8 cellular contexts compared by ENCODE assay signal in the genomic region with DNA sequence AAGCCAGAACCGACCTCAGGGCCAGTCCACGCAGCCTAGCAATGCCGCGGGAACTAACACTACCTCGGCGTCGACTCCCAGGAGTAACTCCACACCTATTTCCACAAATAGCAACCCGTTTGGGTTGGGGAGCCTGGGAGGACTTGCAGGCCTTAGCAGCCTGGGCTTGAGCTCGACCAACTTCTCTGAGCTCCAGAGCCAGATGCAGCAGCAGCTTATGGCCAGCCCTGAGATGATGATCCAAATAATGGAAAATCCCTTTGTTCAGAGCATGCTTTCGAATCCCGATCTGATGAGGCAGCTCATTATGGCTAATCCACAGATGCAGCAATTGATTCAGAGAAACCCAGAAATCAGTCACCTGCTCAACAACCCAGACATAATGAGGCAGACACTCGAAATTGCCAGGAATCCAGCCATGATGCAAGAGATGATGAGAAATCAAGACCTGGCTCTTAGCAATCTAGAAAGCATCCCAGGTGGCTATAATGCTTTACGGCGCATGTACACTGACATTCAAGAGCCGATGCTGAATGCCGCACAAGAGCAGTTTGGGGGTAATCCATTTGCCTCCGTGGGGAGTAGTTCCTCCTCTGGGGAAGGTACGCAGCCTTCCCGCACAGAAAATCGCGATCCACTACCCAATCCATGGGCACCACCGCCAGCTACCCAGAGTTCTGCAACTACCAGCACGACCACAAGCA. TPM values are rescaled to one million over a fixed set of nuclear protein-coding genes. Genes with fewer than 3 reads are reported as not detected.
DNase-seq lines count a peak whose midpoint lies in the region; ATAC-seq, FAIRE-seq and TF ChIP-seq lines count a peak whose summit lies in the region.

No MANE protein-coding gene starts in this region.

- peaks cover 11% of the 10 kb centered on the region for H3K4me1 Mint-ChIP-seq in Caco-2 (ENCODE audit: low read depth, unreplicated experiment)
- H3K4me1 Mint-ChIP-seq in activated T-cell treated with anti-CD3 and anti-CD28 coated beads, Interleukin-2, amount 50 U/mL, for 72 hours (ENCODE audit: low read depth), result peaks cover 16% of the 10 kb centered on the region

- H3K27me3 ChIP-seq in Caco-2 (replicated peaks; ENCODE audit: control insufficient read depth, insufficient read depth, low read length) (no peaks in the 10 kb centered on the region), neuron (ENCODE audit: insufficient read depth, low read length) (no peaks in the 10 kb centered on the region)

- H3K27ac Mint-ChIP-seq in Caco-2 (ENCODE audit: unreplicated experiment), result peak overlapping the region; percentile 85
- H3K27ac Mint-ChIP-seq in activated T-cell treated with anti-CD3 and anti-CD28 coated beads, Interleukin-2, amount 50 U/mL, for 72 hours, result peak overlapping the region; percentile 82

- H3K36me3 ChIP-seq in Caco-2 (ENCODE audit: control insufficient read depth, insufficient read depth, low read length) (peaks cover 1% of the 10 kb centered on the region; the same call in 1 of the 2 replicates), neuron (ENCODE audit: insufficient read depth, low read length) (peaks cover 5% of the 10 kb centered on the region)

- TSS peak; percentile 29 for BruUV-seq in Caco-2 (replicated peaks; lab: Mats Ljungman, UMichigan)

- no peak overlapping the region for H2AFZ ChIP-seq in neuron (ENCODE audit: low read depth, low read length)

- CTCF ChIA-PET in Caco-2 (lab: Charles Lee), result no interaction called here

- no peak for TF ChIP-seq CTCF in Caco-2 (IDR thresholded peaks at IDR 0.05; ENCODE audit: insufficient read depth in 1 of 2, low read depth in 1 of 2, low read length in 1 of 2, severe bottlenecking in 1 of 2, unreplicated experiment in 1 of 2)

- no peaks in the 10 kb centered on the region for H3K27me3 Mint-ChIP-seq in Caco-2 (ENCODE audit: insufficient read depth, unreplicated experiment)
- no peaks in the 10 kb centered on the region for H3K27me3 Mint-ChIP-seq in activated T-cell treated with anti-CD3 and anti-CD28 coated beads, Interleukin-2, amount 50 U/mL, for 72 hours (ENCODE audit: low read depth)

- H3K9me3 Mint-ChIP-seq in Caco-2 (ENCODE audit: unreplicated experiment), result no peaks in the 10 kb centered on the region
- no peaks in the 10 kb centered on the region for H3K9me3 Mint-ChIP-seq in activated T-cell treated with anti-CD3 and anti-CD28 coated beads, Interleukin-2, amount 50 U/mL, for 72 hours

- POLR2A ChIA-PET in Caco-2 (lab: Charles Lee), result no interaction called here

- FAIRE-seq in urothelium cell line (lab: Jason Lieb, UNC), result no peak

- H3K4me1 ChIP-seq in Caco-2 (no peaks in the 10 kb centered on the region), neuron (ENCODE audit: insufficient read depth, low read length) (no peaks in the 10 kb centered on the region)

- no peaks in the 10 kb centered on the region for H3K36me3 Mint-ChIP-seq in Caco-2 (ENCODE audit: insufficient read depth, unreplicated experiment)
- peaks cover 19% of the 10 kb centered on the region in 2 donors for H3K36me3 Mint-ChIP-seq in activated T-cell treated with anti-CD3 and anti-CD28 coated beads, Interleukin-2, amount 50 U/mL, for 72 hours (ENCODE audit: insufficient read depth in 2 of 2)

- no peaks in the 10 kb centered on the region for H3K9me3 ChIP-seq in Caco-2
- no peaks in the 10 kb centered on the region for H3K9me3 ChIP-seq in neuron (ENCODE audit: low read length)

- ATAC-seq in GM21528 (IDR thresholded peaks at IDR 0.05; ENCODE audit: low FRiP score, unreplicated experiment), result peak; percentile 22
- peak; percentile 67 to 68 for ATAC-seq in activated T-cell treated with anti-CD3 and anti-CD28 coated beads, Interleukin-2, amount 50 U/mL, for 72 hours (replicated peaks in 1 of 2)

- peak overlapping the region; percentile 78 for H3K4me3 Mint-ChIP-seq in Caco-2 (ENCODE audit: unreplicated experiment)
- H3K4me3 Mint-ChIP-seq in activated T-cell treated with anti-CD3 and anti-CD28 coated beads, Interleukin-2, amount 50 U/mL, for 72 hours, result peak overlapping the region; percentile 81 to 89

- DNase-seq in Caco-2, result peak in 1 of 2 experiments; percentile 6
- DNase-seq in NCI-H1105 treated with DMSO at 0.1 percent for 48 hours (lab: John Stamatoyannopoulos, UW), result peak; percentile 33
- DNase-seq in activated T-cell treated with anti-CD3 and anti-CD28 coated beads, Interleukin-2, amount 50 U/mL, for 72 hours, result peak; percentile 52 to 61
- DNase-seq in fibroblast of the conjunctiva (ENCODE audit: low read depth), result peak; percentile 0
- peak; percentile 4 for DNase-seq in urothelium cell line (ENCODE audit: low spot score)
- DNase-seq in LoVo (ENCODE audit: low spot score), result no peak

- intact Hi-C loops in Caco-2 (cut with micrococcal nuclease; ENCODE audit: unreplicated experiment), result no loop called here

- H3K4me3 ChIP-seq in Caco-2 (ENCODE audit: low read depth, low read length) (peak overlapping the region; percentile 77), neuron (ENCODE audit: low read length) (peak overlapping the region; percentile 89)

RNA-seq across cellular contexts. Expression of gene UBQLN2, which starts 0.9 kb away (rescaled TPM):
- total RNA-seq in Caco-2 (2022), result 20.3 and 22.6 TPM in 2 replicates
- 10 to 100 TPM; 36.8 to 38.5 TPM for total RNA-seq in activated T-cell treated with anti-CD3 and anti-CD28 coated beads, Interleukin-2, amount 50 U/mL, for 72 hours
